In the genomic region with DNA sequence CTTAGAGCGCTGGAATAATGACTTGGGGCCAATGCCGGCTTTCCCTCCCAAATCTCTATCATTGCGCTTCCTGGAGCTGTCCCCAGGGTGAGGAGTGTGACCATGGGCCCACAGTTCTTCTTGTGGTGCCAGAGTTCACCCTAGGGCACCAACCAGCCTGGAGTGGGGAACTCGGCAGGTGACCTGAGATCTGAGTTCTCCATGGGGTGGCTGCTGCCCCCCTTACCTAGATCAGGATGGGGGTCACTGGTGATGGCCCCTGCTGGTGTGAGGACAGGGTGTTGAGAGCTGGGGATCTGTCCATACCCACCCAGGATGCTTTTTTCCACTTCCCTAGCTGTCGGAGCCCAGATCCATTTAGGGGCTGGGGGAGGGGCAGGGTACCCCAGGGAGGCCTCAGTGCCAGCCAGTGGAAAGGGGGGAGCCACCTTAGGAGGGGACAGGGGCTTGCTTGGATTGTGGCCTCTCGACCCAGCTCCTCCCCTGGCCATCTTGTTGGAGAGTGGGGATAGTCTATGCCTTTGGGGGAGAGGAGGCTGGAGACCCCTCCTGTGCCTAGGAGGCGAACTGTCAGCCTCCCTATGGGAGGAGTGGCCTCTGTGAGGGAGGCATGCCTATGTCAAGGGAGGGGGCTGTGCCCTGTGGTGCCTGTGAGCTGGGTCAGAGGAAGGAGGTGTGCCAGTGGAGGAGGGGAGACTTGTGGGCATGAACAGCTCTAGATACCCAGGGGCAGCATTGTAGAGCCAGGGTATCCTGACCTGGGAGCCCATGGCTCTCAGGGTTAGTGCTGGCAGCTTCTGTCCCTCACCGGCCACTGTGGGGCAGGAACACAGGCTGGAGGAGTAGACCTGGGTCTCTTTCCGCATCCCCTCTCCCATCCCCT, we compare ENCODE assay signal across 10 cellular contexts. TPM values are rescaled to one million over a fixed set of nuclear protein-coding genes. Genes with fewer than 3 reads are reported as not detected.
DNase-seq lines count a peak whose midpoint lies in the region; ATAC-seq and TF ChIP-seq lines count a peak whose summit lies in the region.
"Had no signal": no experiment of that assay in that cellular context is flagged by ENCODE, and none has a peak within 500 bp of the region (broad histone marks: within the 10 kb centered on the region; RNA-seq: fewer than 3 reads in every experiment).

No MANE protein-coding gene starts in this region.

- H4K20me1 ChIP-seq in neural progenitor cell (ENCODE audit: low read depth), result peaks cover 21% of the 10 kb centered on the region

- TF ChIP-seq CTCF in CD8-positive, alpha-beta T cell (IDR thresholded peaks at IDR 0.05), result no peak
- TF ChIP-seq CTCF in GM13977 (IDR thresholded peaks at IDR 0.05; ENCODE audit: extremely low read depth, insufficient read depth, missing control alignments), result no peak
- no peak for TF ChIP-seq CTCF in neural progenitor cell (IDR thresholded peaks at IDR 0.05)

- no peak overlapping the region for H3K27ac ChIP-seq in CD8-positive, alpha-beta T cell (ENCODE audit: low read depth, low read length)
- H3K27ac ChIP-seq in neural progenitor cell, result no peak overlapping the region
- H3K27ac ChIP-seq: pancreas had no signal

- intact Hi-C loops in CD8-positive, alpha-beta T cell (cut with DNase I, micrococcal nuclease), result loop anchor here (5.0 to 10.0 kb wide), 6 partner anchors 302 to 1452 kb away; a partner anchor contains a TSS
- intact Hi-C loops in activated T-helper 2 cell treated with anti-CD3 and anti-CD28 coated beads, Interferon-gamma antibody, Interleukin-2, Interleukin-4, amounts not matched to agents 10 μg/mL and 5 μg/mL and 100 μg/mL, durations not matched to agents 14 hours and 24 hours and 36 hours (cut with micrococcal nuclease), result no loop called here

- no peak overlapping the region for H3K27ac Mint-ChIP-seq in CD8-positive, alpha-beta T cell
- no peak overlapping the region for H3K27ac Mint-ChIP-seq in activated T-helper 2 cell treated with anti-CD3 and anti-CD28 coated beads, Interferon-gamma antibody, Interleukin-2, Interleukin-4, amounts not matched to agents 10 μg/mL and 5 μg/mL and 100 μg/mL, durations not matched to agents 14 hours and 24 hours and 36 hours
- H3K27ac Mint-ChIP-seq in neural progenitor cell, result no peak overlapping the region

- peak overlapping the region; percentile 71 for H3K4me3 Mint-ChIP-seq in CD8-positive, alpha-beta T cell
- peak overlapping the region; percentile 41 for H3K4me3 Mint-ChIP-seq in activated T-helper 2 cell treated with anti-CD3 and anti-CD28 coated beads, Interferon-gamma antibody, Interleukin-2, Interleukin-4, amounts not matched to agents 10 μg/mL and 5 μg/mL and 100 μg/mL, durations not matched to agents 14 hours and 24 hours and 36 hours (ENCODE audit: low read depth)
- H3K4me3 Mint-ChIP-seq in neural progenitor cell, result peak overlapping the region; percentile 82

- CTCF ChIA-PET in CD8-positive, alpha-beta T cell (lab: Charles Lee), result no interaction called here

- no peak overlapping the region for H3K9ac ChIP-seq in neural progenitor cell

- H3K36me3 ChIP-seq in CD8-positive, alpha-beta T cell (ENCODE audit: insufficient read depth, low read length), result no peaks in the 10 kb centered on the region
- no peaks in the 10 kb centered on the region for H3K36me3 ChIP-seq in neural progenitor cell
- H3K36me3 ChIP-seq: pancreas had no signal

- no peaks in the 10 kb centered on the region for H3K36me3 Mint-ChIP-seq in CD8-positive, alpha-beta T cell
- H3K36me3 Mint-ChIP-seq in activated T-helper 2 cell treated with anti-CD3 and anti-CD28 coated beads, Interferon-gamma antibody, Interleukin-2, Interleukin-4, amounts not matched to agents 10 μg/mL and 5 μg/mL and 100 μg/mL, durations not matched to agents 14 hours and 24 hours and 36 hours (ENCODE audit: low read depth), result no peaks in the 10 kb centered on the region
- H3K36me3 Mint-ChIP-seq in neural progenitor cell, result no peaks in the 10 kb centered on the region

- DNase-seq in CD8-positive, alpha-beta T cell, result no peak
- DNase-seq in GM13977 (ENCODE audit: low spot score), result peak; percentile 23
- no peak for DNase-seq in activated T-helper 2 cell treated with anti-CD3 and anti-CD28 coated beads, Interferon-gamma antibody, Interleukin-2, Interleukin-4, amounts not matched to agents 10 μg/mL and 5 μg/mL and 100 μg/mL, durations not matched to agents 14 hours and 24 hours and 36 hours (ENCODE audit: low spot score)
- no peak for DNase-seq in neural progenitor cell (ENCODE audit: low spot score)
- no peak for DNase-seq in NCI-H226
- no peak for DNase-seq in NCI-H2196 (lab: John Stamatoyannopoulos, UW; ENCODE audit: unreplicated experiment)
- no peak for DNase-seq in cerebellum (ENCODE audit: low spot score)
- DNase-seq: hippocampal formation had no signal

- H3K9me3 ChIP-seq in CD8-positive, alpha-beta T cell (ENCODE audit: low read length), result no peaks in the 10 kb centered on the region
- no peaks in the 10 kb centered on the region for H3K9me3 ChIP-seq in neural progenitor cell (ENCODE audit: low read depth)
- H3K9me3 ChIP-seq: pancreas had no signal

- H3F3A ChIP-seq in neural progenitor cell (ENCODE audit: low read depth), result peaks cover 28% of the 10 kb centered on the region

- ATAC-seq in CD8-positive, alpha-beta T cell, result no peak
- no peak for ATAC-seq in HG03432 (IDR thresholded peaks at IDR 0.05; ENCODE audit: unreplicated experiment)

- peaks cover 11% of the 10 kb centered on the region for H3K27me3 ChIP-seq in CD8-positive, alpha-beta T cell (ENCODE audit: insufficient read depth, low read length)
- peaks cover 72% of the 10 kb centered on the region for H3K27me3 ChIP-seq in neural progenitor cell
- H3K27me3 ChIP-seq: pancreas had no signal

- peaks cover 30% of the 10 kb centered on the region for H3K4me1 ChIP-seq in CD8-positive, alpha-beta T cell (ENCODE audit: insufficient read depth, low read length)
- H3K4me1 ChIP-seq in neural progenitor cell, result peaks cover 44% of the 10 kb centered on the region

- H3K4me3 ChIP-seq in CD8-positive, alpha-beta T cell (ENCODE audit: low read depth, low read length), result no peak overlapping the region
- H3K4me3 ChIP-seq in neural progenitor cell, result peak overlapping the region; percentile 81

- peak overlapping the region; percentile 100 for H3K4me2 ChIP-seq in neural progenitor cell

- no peak overlapping the region for H2AFZ ChIP-seq in neural progenitor cell (replicated peaks)

- POLR2A ChIA-PET in CD8-positive, alpha-beta T cell (lab: Charles Lee), result no interaction called here

- H3K27me3 Mint-ChIP-seq in CD8-positive, alpha-beta T cell (ENCODE audit: low read depth), result peaks cover 36% of the 10 kb centered on the region
- H3K27me3 Mint-ChIP-seq in activated T-helper 2 cell treated with anti-CD3 and anti-CD28 coated beads, Interferon-gamma antibody, Interleukin-2, Interleukin-4, amounts not matched to agents 10 μg/mL and 5 μg/mL and 100 μg/mL, durations not matched to agents 14 hours and 24 hours and 36 hours (ENCODE audit: low read depth), result peaks cover 57% of the 10 kb centered on the region
- peaks cover 39% of the 10 kb centered on the region for H3K27me3 Mint-ChIP-seq in neural progenitor cell (ENCODE audit: insufficient read depth, low read depth)

- no peaks in the 10 kb centered on the region for H3K9me3 Mint-ChIP-seq in CD8-positive, alpha-beta T cell
- H3K9me3 Mint-ChIP-seq in activated T-helper 2 cell treated with anti-CD3 and anti-CD28 coated beads, Interferon-gamma antibody, Interleukin-2, Interleukin-4, amounts not matched to agents 10 μg/mL and 5 μg/mL and 100 μg/mL, durations not matched to agents 14 hours and 24 hours and 36 hours, result no peaks in the 10 kb centered on the region
- no peaks in the 10 kb centered on the region for H3K9me3 Mint-ChIP-seq in neural progenitor cell

- in situ Hi-C loops in GM13977 (cut with MboI; ENCODE audit: low pct_unique_long_range_greater_than_20kb, low sequenced_read_pairs, unreplicated experiment), result no loop called here

- peaks cover 29% of the 10 kb centered on the region for H3K4me1 Mint-ChIP-seq in CD8-positive, alpha-beta T cell (ENCODE audit: low read depth)
- H3K4me1 Mint-ChIP-seq in activated T-helper 2 cell treated with anti-CD3 and anti-CD28 coated beads, Interferon-gamma antibody, Interleukin-2, Interleukin-4, amounts not matched to agents 10 μg/mL and 5 μg/mL and 100 μg/mL, durations not matched to agents 14 hours and 24 hours and 36 hours (ENCODE audit: low read depth), result peaks cover 3% of the 10 kb centered on the region
- peaks cover 42% of the 10 kb centered on the region for H3K4me1 Mint-ChIP-seq in neural progenitor cell

- H3K79me2 ChIP-seq in neural progenitor cell (ENCODE audit: low read depth), result no peaks in the 10 kb centered on the region

RNA-seq across cellular contexts. Expression of a gene that starts 1.8 kb away (rescaled TPM):
- 1 to 10 TPM; 1.4 to 1.7 TPM for total RNA-seq in CD8-positive, alpha-beta T cell
- 0.11 and 0.16 TPM in 2 replicates for total RNA-seq in activated T-helper 2 cell treated with anti-CD3 and anti-CD28 coated beads, Interferon-gamma antibody, Interleukin-2, Interleukin-4, amounts not matched to agents 10 μg/mL and 5 μg/mL and 100 μg/mL, durations not matched to agents 14 hours and 24 hours and 36 hours
- total RNA-seq in neural progenitor cell (ENCODE audit: low replicate concordance) (2.1 TPM in 1 of 2 replicates, not detected in the other), cerebellum (1.3 TPM)
